In genomic region chr1:114554577-114554976, GRCh38 we compare ENCODE assay signal across 1 cellular context.
TF ChIP-seq lines count a peak whose summit lies in the region.

No MANE protein-coding gene starts in this region.

TF ChIP-seq in HEK293, 187 proteins besides CTCF, POLR2A, EP300 and RAD21 (continued from another document):
- TF ChIP-seq ZNF518A (tag by site-specific recombination; conservative IDR thresholded peaks at IDR 0.05; ENCODE audit: low read depth): no peak
TF ChIP-seq in HEK293: peak in this region for 5.
